ENCODE assay signal across 17 cellular contexts in the genomic region with DNA sequence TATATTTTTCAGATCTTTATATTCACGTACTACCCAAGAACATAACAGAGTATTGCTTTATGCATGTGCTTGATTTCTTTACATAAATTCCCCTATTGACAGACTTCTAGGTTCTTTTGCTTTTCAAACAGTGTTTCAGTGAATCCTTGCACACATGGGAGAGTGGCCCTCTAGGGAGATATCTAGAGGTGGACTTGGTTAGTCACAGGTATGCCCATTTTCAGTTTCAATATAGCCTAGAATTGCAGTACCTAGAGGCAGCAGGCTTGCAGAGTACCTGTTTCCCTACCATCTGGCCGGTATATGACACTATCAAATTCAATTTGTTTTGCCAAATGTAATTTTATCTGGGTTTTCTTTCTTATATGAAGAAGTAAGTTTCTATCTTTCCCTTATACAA.
"Had no signal": no experiment of that assay in that cellular context is flagged by ENCODE, and none has a peak within 500 bp of the region (broad histone marks: within the 10 kb centered on the region; RNA-seq: fewer than 3 reads in every experiment).

No MANE protein-coding gene starts in this region.

- H3K4me3 Mint-ChIP-seq: activated CD4-positive, alpha-beta T cell treated with anti-CD3 and anti-CD28 coated beads for 36 hours; activated T-helper 1 cell treated with anti-CD3 and anti-CD28 coated beads, Interleukin-12 subunit alpha, Interleukin-12 subunit beta, Interleukin-2, Interleukin-4 antibody, amounts not matched to agents 30 ng/mL and 10 ng/mL and 1 ng/mL, durations not matched to agents 14 hours and 24 hours and 36 hours; neural crest cell; type B pancreatic cell had no signal

- ATAC-seq: activated CD4-positive, alpha-beta T cell treated with anti-CD3 and anti-CD28 coated beads for 36 hours; foreskin keratinocyte; left lobe of liver; stimulated activated naive CD8-positive, alpha-beta T cell treated with anti-CD3 and anti-CD28 coated beads, Interleukin-15, Interleukin-2, amounts not matched to agents 100 U/mL and 50 U/mL, for 24 hours had no signal

- H3K36me3 ChIP-seq: colonic mucosa, ovary, suprapubic skin had no signal

- H3K4me1 ChIP-seq: colonic mucosa had no signal

- H3K27me3 Mint-ChIP-seq: activated CD4-positive, alpha-beta T cell treated with anti-CD3 and anti-CD28 coated beads for 36 hours; type B pancreatic cell had no signal

- H3K27me3 ChIP-seq: colonic mucosa, foreskin keratinocyte, ovary, suprapubic skin had no signal

- H3K27ac Mint-ChIP-seq: activated CD4-positive, alpha-beta T cell treated with anti-CD3 and anti-CD28 coated beads for 36 hours; activated T-helper 1 cell treated with anti-CD3 and anti-CD28 coated beads, Interleukin-12 subunit alpha, Interleukin-12 subunit beta, Interleukin-2, Interleukin-4 antibody, amounts not matched to agents 30 ng/mL and 10 ng/mL and 1 ng/mL, durations not matched to agents 14 hours and 24 hours and 36 hours; type B pancreatic cell had no signal

- H3K9me3 Mint-ChIP-seq: activated T-helper 1 cell treated with anti-CD3 and anti-CD28 coated beads, Interleukin-12 subunit alpha, Interleukin-12 subunit beta, Interleukin-2, Interleukin-4 antibody, amounts not matched to agents 30 ng/mL and 10 ng/mL and 1 ng/mL, durations not matched to agents 14 hours and 24 hours and 36 hours; neural crest cell; type B pancreatic cell had no signal

- H3K9me3 ChIP-seq: colonic mucosa, ovary, suprapubic skin had no signal

- DNase-seq: activated CD4-positive, alpha-beta T cell treated with anti-CD3 and anti-CD28 coated beads for 36 hours; activated naive CD4-positive, alpha-beta T cell; aorta; colonic mucosa; effector CD4-positive, alpha-beta T cell; foreskin keratinocyte; head of caudate nucleus; mesenchymal stem cell; ovary; stimulated activated CD4-positive, alpha-beta T cell treated with anti-CD3 and anti-CD28 coated beads, Interleukin-2, amount 100 ng/mL, for 48 hours; stimulated activated naive CD8-positive, alpha-beta T cell treated with anti-CD3 and anti-CD28 coated beads, Interleukin-15, Interleukin-2, amounts not matched to agents 100 U/mL and 50 U/mL, for 24 hours; T-helper 9 cell had no signal

- H3K27ac ChIP-seq: colonic mucosa, foreskin keratinocyte, ovary, suprapubic skin had no signal

- H3K4me3 ChIP-seq: colonic mucosa, ovary, suprapubic skin had no signal

- H3K36me3 Mint-ChIP-seq: type B pancreatic cell had no signal
